2 cellular contexts compared by ENCODE assay signal in the genomic region with DNA sequence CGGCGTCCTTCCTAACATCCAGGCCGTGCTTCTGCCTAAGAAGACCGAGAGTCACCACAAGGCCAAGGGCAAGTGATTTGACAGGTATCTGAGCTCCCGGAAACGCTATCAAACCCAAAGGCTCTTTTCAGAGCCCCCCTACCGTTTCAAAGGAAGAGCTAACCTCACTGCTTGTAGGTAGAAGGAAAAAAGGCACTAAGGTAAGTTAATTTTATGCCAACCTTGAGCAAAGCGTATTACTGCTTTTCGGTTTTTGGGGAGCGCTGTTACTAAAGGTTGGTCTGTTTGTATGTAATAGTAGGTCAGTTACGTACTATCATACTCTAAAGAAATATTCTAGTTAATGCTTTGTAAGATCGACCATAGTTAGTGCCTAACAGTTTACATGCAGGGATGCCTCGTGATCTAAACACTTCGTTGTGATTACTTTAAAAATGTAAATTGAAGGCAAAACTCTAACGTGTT.
TF ChIP-seq lines count a peak whose summit lies in the region.

No MANE protein-coding gene starts in this region.

TF ChIP-seq in GM23338, 12 proteins besides CTCF, POLR2A, EP300 and RAD21 (continued from another document):
- TF ChIP-seq, protein P1, sequence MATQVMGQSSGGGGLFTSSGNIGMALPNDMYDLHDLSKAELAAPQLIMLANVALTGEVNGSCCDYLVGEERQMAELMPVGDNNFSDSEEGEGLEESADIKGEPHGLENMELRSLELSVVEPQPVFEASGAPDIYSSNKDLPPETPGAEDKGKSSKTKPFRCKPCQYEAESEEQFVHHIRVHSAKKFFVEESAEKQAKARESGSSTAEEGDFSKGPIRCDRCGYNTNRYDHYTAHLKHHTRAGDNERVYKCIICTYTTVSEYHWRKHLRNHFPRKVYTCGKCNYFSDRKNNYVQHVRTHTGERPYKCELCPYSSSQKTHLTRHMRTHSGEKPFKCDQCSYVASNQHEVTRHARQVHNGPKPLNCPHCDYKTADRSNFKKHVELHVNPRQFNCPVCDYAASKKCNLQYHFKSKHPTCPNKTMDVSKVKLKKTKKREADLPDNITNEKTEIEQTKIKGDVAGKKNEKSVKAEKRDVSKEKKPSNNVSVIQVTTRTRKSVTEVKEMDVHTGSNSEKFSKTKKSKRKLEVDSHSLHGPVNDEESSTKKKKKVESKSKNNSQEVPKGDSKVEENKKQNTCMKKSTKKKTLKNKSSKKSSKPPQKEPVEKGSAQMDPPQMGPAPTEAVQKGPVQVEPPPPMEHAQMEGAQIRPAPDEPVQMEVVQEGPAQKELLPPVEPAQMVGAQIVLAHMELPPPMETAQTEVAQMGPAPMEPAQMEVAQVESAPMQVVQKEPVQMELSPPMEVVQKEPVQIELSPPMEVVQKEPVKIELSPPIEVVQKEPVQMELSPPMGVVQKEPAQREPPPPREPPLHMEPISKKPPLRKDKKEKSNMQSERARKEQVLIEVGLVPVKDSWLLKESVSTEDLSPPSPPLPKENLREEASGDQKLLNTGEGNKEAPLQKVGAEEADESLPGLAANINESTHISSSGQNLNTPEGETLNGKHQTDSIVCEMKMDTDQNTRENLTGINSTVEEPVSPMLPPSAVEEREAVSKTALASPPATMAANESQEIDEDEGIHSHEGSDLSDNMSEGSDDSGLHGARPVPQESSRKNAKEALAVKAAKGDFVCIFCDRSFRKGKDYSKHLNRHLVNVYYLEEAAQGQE (IDR thresholded peaks at IDR 0.05; ENCODE audit: unreplicated experiment): no peak
- TF ChIP-seq, protein P2, sequence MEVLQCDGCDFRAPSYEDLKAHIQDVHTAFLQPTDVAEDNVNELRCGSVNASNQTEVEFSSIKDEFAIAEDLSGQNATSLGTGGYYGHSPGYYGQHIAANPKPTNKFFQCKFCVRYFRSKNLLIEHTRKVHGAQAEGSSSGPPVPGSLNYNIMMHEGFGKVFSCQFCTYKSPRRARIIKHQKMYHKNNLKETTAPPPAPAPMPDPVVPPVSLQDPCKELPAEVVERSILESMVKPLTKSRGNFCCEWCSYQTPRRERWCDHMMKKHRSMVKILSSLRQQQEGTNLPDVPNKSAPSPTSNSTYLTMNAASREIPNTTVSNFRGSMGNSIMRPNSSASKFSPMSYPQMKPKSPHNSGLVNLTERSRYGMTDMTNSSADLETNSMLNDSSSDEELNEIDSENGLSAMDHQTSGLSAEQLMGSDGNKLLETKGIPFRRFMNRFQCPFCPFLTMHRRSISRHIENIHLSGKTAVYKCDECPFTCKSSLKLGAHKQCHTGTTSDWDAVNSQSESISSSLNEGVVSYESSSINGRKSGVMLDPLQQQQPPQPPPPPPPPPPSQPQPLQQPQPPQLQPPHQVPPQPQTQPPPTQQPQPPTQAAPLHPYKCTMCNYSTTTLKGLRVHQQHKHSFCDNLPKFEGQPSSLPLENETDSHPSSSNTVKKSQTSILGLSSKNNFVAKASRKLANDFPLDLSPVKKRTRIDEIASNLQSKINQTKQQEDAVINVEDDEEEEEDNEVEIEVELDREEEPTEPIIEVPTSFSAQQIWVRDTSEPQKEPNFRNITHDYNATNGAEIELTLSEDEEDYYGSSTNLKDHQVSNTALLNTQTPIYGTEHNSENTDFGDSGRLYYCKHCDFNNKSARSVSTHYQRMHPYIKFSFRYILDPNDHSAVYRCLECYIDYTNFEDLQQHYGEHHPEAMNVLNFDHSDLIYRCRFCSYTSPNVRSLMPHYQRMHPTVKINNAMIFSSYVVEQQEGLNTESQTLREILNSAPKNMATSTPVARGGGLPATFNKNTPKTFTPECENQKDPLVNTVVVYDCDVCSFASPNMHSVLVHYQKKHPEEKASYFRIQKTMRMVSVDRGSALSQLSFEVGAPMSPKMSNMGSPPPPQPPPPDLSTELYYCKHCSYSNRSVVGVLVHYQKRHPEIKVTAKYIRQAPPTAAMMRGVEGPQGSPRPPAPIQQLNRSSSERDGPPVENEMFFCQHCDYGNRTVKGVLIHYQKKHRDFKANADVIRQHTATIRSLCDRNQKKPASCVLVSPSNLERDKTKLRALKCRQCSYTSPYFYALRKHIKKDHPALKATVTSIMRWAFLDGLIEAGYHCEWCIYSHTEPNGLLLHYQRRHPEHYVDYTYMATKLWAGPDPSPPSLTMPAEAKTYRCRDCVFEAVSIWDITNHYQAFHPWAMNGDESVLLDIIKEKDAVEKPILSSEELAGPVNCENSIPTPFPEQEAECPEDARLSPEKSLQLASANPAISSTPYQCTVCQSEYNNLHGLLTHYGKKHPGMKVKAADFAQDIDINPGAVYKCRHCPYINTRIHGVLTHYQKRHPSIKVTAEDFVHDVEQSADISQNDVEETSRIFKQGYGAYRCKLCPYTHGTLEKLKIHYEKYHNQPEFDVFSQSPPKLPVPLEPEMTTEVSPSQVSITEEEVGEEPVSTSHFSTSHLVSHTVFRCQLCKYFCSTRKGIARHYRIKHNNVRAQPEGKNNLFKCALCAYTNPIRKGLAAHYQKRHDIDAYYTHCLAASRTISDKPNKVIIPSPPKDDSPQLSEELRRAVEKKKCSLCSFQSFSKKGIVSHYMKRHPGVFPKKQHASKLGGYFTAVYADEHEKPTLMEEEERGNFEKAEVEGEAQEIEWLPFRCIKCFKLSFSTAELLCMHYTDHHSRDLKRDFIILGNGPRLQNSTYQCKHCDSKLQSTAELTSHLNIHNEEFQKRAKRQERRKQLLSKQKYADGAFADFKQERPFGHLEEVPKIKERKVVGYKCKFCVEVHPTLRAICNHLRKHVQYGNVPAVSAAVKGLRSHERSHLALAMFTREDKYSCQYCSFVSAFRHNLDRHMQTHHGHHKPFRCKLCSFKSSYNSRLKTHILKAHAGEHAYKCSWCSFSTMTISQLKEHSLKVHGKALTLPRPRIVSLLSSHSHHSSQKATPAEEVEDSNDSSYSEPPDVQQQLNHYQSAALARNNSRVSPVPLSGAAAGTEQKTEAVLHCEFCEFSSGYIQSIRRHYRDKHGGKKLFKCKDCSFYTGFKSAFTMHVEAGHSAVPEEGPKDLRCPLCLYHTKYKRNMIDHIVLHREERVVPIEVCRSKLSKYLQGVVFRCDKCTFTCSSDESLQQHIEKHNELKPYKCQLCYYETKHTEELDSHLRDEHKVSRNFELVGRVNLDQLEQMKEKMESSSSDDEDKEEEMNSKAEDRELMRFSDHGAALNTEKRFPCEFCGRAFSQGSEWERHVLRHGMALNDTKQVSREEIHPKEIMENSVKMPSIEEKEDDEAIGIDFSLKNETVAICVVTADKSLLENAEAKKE (CRISPR knock-in tag; IDR thresholded peaks at IDR 0.05): no peak
- no peak for TF ChIP-seq CREB1 (CRISPR knock-in tag; IDR thresholded peaks at IDR 0.05; ENCODE audit: low read depth)
- TF ChIP-seq EZH2phosphoT487 (IDR thresholded peaks at IDR 0.05; ENCODE audit: unreplicated experiment): no peak
- no peak for TF ChIP-seq ZNF114 (CRISPR knock-in tag; IDR thresholded peaks at IDR 0.05)
- no peak for TF ChIP-seq EZH2 (IDR thresholded peaks at IDR 0.05; ENCODE audit: low read depth, unreplicated experiment)
- TF ChIP-seq ZNF331 (CRISPR knock-in tag; IDR thresholded peaks at IDR 0.05; ENCODE audit: low read depth): no peak

TF ChIP-seq in liver, 16 proteins besides CTCF, POLR2A, EP300 and RAD21 (continued from another document):
- TF ChIP-seq, protein P3, sequence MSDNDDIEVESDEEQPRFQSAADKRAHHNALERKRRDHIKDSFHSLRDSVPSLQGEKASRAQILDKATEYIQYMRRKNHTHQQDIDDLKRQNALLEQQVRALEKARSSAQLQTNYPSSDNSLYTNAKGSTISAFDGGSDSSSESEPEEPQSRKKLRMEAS (IDR thresholded peaks at IDR 0.05): no peak
